1 cellular context compared by ENCODE assay signal in the genomic region with DNA sequence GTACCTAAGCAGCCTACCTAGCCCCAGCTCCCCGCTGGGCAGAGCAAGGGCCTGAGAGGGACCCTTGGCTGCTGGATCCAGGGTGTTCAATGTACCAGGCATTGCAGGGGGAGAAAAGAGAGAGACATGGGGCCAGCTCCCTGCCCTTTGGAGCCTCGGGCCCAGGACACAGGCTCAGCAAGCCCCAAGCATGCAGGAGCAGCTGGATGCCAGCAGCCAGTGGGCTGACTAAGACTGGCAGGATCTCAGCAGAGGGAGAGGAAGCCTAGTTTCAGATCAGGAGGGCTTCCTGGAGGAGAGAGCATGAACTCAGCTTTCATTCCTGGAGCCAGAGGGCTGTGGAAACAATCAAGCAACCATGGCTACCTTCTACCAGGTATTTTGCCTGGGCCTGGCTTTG.
A peak's percentile ranks its signal among the peaks of the same experiment; 100 is the strongest.
TF ChIP-seq lines count a peak whose summit lies in the region.

No MANE protein-coding gene starts in this region.

TF ChIP-seq in HepG2, 621 proteins besides CTCF, POLR2A, EP300 and RAD21 (continued from another document):
- TF ChIP-seq, protein P1, sequence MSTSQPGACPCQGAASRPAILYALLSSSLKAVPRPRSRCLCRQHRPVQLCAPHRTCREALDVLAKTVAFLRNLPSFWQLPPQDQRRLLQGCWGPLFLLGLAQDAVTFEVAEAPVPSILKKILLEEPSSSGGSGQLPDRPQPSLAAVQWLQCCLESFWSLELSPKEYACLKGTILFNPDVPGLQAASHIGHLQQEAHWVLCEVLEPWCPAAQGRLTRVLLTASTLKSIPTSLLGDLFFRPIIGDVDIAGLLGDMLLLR (CRISPR knock-in tag; IDR thresholded peaks at IDR 0.05) = peak; percentile 50; the same call in 1 of the 2 replicates
- TF ChIP-seq ZNF605 (CRISPR knock-in tag; IDR thresholded peaks at IDR 0.05) (0 out of 2 replicates have a peak, but pooled peaks have one; percentile 21), ZFY (CRISPR knock-in tag; IDR thresholded peaks at IDR 0.05) (0 out of 2 replicates have a peak, but pooled peaks have one; percentile 9), TGIF2 (CRISPR knock-in tag; IDR thresholded peaks at IDR 0.05) (0 out of 2 replicates have a peak, but pooled peaks have one; percentile 23), HOXA7 (CRISPR knock-in tag; IDR thresholded peaks at IDR 0.05) (no peak), HNRNPL (IDR thresholded peaks at IDR 0.05; ENCODE audit: low read depth, low read length) (peak; percentile 57; the same call in 1 of the 2 replicates), MED8 (CRISPR knock-in tag; IDR thresholded peaks at IDR 0.05; ENCODE audit: insufficient replicate concordance) (peak; percentile 46), ZMYM2 (CRISPR knock-in tag; IDR thresholded peaks at IDR 0.05) (0 out of 2 replicates have a peak, but pooled peaks have one; percentile 27), ZNF556 (CRISPR knock-in tag; IDR thresholded peaks at IDR 0.05; ENCODE audit: borderline replicate concordance) (0 out of 2 replicates have a peak, but pooled peaks have one; percentile 4), ZNF619 (CRISPR knock-in tag; IDR thresholded peaks at IDR 0.05) (0 out of 2 replicates have a peak, but pooled peaks have one; percentile 54), ZNF749 (CRISPR knock-in tag; IDR thresholded peaks at IDR 0.05; ENCODE audit: borderline replicate concordance) (no peak), ZNF891 (CRISPR knock-in tag; IDR thresholded peaks at IDR 0.05) (0 out of 2 replicates have a peak, but pooled peaks have one; percentile 16), NFE2L1 (CRISPR knock-in tag; IDR thresholded peaks at IDR 0.05; ENCODE audit: borderline replicate concordance) (0 out of 2 replicates have a peak, but pooled peaks have one; percentile 48), PHF8 (CRISPR knock-in tag; IDR thresholded peaks at IDR 0.05) (peak; percentile 9; the same call in 1 of the 2 replicates), ZSCAN25 (CRISPR knock-in tag; IDR thresholded peaks at IDR 0.05) (peak; percentile 54; the same call in 1 of the 2 replicates), ZFP36 (IDR thresholded peaks at IDR 0.05; ENCODE audit: borderline replicate concordance, low read depth, low read length, partially characterized antibody) (peak; percentile 15), ZMYM3 (CRISPR knock-in tag; IDR thresholded peaks at IDR 0.05) (peak; percentile 64; the same call in 1 of the 2 replicates), ZNF350 (CRISPR knock-in tag; IDR thresholded peaks at IDR 0.05; ENCODE audit: borderline replicate concordance, low read depth) (0 out of 2 replicates have a peak, but pooled peaks have one; percentile 48), ZNF546 (CRISPR knock-in tag; conservative IDR thresholded peaks at IDR 0.05) (no peak), ZNF768 (CRISPR knock-in tag; IDR thresholded peaks at IDR 0.05) (peak; percentile 54; the same call in 1 of the 2 replicates), TRIM24 (CRISPR knock-in tag; IDR thresholded peaks at IDR 0.05) (peak; percentile 51; the same call in 1 of the 2 replicates)
- TF ChIP-seq, protein P2, sequence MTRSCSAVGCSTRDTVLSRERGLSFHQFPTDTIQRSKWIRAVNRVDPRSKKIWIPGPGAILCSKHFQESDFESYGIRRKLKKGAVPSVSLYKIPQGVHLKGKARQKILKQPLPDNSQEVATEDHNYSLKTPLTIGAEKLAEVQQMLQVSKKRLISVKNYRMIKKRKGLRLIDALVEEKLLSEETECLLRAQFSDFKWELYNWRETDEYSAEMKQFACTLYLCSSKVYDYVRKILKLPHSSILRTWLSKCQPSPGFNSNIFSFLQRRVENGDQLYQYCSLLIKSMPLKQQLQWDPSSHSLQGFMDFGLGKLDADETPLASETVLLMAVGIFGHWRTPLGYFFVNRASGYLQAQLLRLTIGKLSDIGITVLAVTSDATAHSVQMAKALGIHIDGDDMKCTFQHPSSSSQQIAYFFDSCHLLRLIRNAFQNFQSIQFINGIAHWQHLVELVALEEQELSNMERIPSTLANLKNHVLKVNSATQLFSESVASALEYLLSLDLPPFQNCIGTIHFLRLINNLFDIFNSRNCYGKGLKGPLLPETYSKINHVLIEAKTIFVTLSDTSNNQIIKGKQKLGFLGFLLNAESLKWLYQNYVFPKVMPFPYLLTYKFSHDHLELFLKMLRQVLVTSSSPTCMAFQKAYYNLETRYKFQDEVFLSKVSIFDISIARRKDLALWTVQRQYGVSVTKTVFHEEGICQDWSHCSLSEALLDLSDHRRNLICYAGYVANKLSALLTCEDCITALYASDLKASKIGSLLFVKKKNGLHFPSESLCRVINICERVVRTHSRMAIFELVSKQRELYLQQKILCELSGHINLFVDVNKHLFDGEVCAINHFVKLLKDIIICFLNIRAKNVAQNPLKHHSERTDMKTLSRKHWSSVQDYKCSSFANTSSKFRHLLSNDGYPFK (CRISPR knock-in tag; IDR thresholded peaks at IDR 0.05; ENCODE audit: borderline replicate concordance) = peak; percentile 69
- TF ChIP-seq, protein P3, sequence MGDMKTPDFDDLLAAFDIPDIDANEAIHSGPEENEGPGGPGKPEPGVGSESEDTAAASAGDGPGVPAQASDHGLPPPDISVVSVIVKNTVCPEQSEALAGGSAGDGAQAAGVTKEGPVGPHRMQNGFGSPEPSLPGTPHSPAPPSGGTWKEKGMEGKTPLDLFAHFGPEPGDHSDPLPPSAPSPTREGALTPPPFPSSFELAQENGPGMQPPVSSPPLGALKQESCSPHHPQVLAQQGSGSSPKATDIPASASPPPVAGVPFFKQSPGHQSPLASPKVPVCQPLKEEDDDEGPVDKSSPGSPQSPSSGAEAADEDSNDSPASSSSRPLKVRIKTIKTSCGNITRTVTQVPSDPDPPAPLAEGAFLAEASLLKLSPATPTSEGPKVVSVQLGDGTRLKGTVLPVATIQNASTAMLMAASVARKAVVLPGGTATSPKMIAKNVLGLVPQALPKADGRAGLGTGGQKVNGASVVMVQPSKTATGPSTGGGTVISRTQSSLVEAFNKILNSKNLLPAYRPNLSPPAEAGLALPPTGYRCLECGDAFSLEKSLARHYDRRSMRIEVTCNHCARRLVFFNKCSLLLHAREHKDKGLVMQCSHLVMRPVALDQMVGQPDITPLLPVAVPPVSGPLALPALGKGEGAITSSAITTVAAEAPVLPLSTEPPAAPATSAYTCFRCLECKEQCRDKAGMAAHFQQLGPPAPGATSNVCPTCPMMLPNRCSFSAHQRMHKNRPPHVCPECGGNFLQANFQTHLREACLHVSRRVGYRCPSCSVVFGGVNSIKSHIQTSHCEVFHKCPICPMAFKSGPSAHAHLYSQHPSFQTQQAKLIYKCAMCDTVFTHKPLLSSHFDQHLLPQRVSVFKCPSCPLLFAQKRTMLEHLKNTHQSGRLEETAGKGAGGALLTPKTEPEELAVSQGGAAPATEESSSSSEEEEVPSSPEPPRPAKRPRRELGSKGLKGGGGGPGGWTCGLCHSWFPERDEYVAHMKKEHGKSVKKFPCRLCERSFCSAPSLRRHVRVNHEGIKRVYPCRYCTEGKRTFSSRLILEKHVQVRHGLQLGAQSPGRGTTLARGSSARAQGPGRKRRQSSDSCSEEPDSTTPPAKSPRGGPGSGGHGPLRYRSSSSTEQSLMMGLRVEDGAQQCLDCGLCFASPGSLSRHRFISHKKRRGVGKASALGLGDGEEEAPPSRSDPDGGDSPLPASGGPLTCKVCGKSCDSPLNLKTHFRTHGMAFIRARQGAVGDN (CRISPR knock-in tag; IDR thresholded peaks at IDR 0.05) = peak; percentile 76
- TF ChIP-seq, protein P4, sequence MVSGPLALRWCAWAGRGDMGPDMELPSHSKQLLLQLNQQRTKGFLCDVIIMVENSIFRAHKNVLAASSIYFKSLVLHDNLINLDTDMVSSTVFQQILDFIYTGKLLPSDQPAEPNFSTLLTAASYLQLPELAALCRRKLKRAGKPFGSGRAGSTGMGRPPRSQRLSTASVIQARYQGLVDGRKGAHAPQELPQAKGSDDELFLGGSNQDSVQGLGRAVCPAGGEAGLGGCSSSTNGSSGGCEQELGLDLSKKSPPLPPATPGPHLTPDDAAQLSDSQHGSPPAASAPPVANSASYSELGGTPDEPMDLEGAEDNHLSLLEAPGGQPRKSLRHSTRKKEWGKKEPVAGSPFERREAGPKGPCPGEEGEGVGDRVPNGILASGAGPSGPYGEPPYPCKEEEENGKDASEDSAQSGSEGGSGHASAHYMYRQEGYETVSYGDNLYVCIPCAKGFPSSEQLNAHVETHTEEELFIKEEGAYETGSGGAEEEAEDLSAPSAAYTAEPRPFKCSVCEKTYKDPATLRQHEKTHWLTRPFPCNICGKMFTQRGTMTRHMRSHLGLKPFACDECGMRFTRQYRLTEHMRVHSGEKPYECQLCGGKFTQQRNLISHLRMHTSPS (CRISPR knock-in tag; IDR thresholded peaks at IDR 0.05; ENCODE audit: low read depth) = 0 out of 2 replicates have a peak, but pooled peaks have one; percentile 41
- TF ChIP-seq, protein P5, sequence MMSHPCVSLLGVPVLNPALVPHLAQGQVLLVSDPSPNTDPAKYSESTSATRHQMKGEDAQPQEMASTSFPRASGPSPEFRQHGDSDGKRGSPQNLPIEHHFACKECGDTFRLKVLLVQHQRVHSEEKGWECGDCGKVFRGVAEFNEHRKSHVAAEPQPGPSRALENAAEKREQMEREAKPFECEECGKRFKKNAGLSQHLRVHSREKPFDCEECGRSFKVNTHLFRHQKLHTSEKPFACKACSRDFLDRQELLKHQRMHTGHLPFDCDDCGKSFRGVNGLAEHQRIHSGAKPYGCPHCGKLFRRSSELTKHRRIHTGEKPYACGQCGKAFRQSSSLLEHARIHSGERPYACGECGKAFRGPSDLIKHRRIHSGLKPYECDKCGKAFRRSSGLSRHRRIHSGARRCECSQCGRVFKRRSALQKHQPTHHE (CRISPR knock-in tag; IDR thresholded peaks at IDR 0.05; ENCODE audit: borderline replicate concordance) = no peak
TF ChIP-seq in HepG2: peak in this region for 21.
